ENCODE assay signal across 29 cellular contexts in the genomic region with DNA sequence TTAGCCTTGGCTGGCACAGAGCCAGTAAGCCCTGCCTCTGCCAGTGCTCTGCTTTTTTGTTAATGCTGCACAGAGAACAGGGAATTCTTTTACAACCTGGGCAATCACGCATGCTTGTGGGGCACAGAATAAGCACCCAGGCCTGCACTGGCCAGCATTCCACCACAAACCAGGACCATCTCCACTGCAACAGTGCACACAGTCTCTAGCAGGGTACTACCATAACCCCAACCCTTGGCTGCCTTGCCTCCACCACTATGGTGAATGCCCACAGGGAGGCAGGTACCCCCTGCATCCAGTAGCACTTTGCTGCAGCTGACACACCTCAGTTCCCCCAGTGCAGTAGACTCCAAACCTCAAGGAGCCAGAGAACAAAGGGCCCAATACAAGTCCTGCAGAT. TPM values are rescaled to one million over a fixed set of nuclear protein-coding genes. Genes with fewer than 3 reads are reported as not detected.
DNase-seq lines count a peak whose midpoint lies in the region; ATAC-seq, FAIRE-seq and TF ChIP-seq lines count a peak whose summit lies in the region.
"Had no signal": no experiment of that assay in that cellular context is flagged by ENCODE, and none has a peak within 500 bp of the region (broad histone marks: within the 10 kb centered on the region; RNA-seq: fewer than 3 reads in every experiment).

No MANE protein-coding gene starts in this region.

- no TSS peak for BruUV-seq in K562 (replicated peaks; lab: Mats Ljungman, UMichigan)

- H3K36me3 ChIP-seq in K562 (ENCODE audit: control insufficient read depth, insufficient read depth, low read length) (no peaks in the 10 kb centered on the region), spleen (no peaks in the 10 kb centered on the region)
- H3K36me3 ChIP-seq: BE2C, BLaER1 had no signal

- DNase-seq in RPMI8226: peak; percentile 15
- DNase-seq in K562 (ENCODE audit: extremely low read depth in 1 of 4, low spot score in 3 of 4): no peak
- DNase-seq in spleen: peak; percentile 24
- DNase-seq in GM20000 (ENCODE audit: low spot score): no peak
- DNase-seq: 8988T; ACHN; BE2C; C1 segment of cervical spinal cord; CD4-positive, alpha-beta memory T cell; CD4-positive, CD25-positive, alpha-beta regulatory T cell; CD8-positive, alpha-beta memory T cell; COR-L47; DMS 273 treated with DMSO at 0.1 percent for 48 hours; DMS153; DMS53; DMS79; DND-41; EL; GDM1 had no signal

- ATAC-seq in K562 (no peak), HG03108 (IDR thresholded peaks at IDR 0.05; ENCODE audit: unreplicated experiment) (no peak)
- ATAC-seq: GM12878 had no signal

- H3K4me2 ChIP-seq in K562 (ENCODE audit: insufficient read depth, low read length): no peak overlapping the region
- H3K4me2 ChIP-seq: BLaER1 had no signal

- no peaks in the 10 kb centered on the region for H4K20me1 ChIP-seq in K562 (replicated peaks; ENCODE audit: control insufficient read depth, insufficient read depth, low read length)
- H4K20me1 ChIP-seq: BLaER1 had no signal

- H3K27me3 ChIP-seq in K562 (ENCODE audit: control insufficient read depth in 2 of 2, insufficient read depth in 2 of 2, low read length in 2 of 2) (no peaks in the 10 kb centered on the region), spleen (replicated peaks in 1 of 7) (no peaks in the 10 kb centered on the region)
- H3K27me3 ChIP-seq: BE2C had no signal

- TF ChIP-seq POLR2A in K562 (conservative IDR thresholded peaks at IDR 0.05) (no peak), spleen (IDR thresholded peaks at IDR 0.05) (no peak)

- H3K4me1 ChIP-seq in K562 (replicated peaks in 1 of 2; ENCODE audit: control insufficient read depth in 2 of 2, insufficient read depth in 2 of 2, low read length in 2 of 2) (no peaks in the 10 kb centered on the region), spleen (no peaks in the 10 kb centered on the region)
- H3K4me1 ChIP-seq: BE2C, BLaER1 had no signal

- TF ChIP-seq CTCF in K562 (IDR thresholded peaks at IDR 0.05 in 2 of 3, conservative IDR thresholded peaks at IDR 0.05 in 1 of 3; ENCODE audit: insufficient read depth in 2 of 3, low read depth in 1 of 3, low read length in 3 of 3): no peak
- TF ChIP-seq CTCF in spleen (IDR thresholded peaks at IDR 0.05 in 8 of 11, conservative IDR thresholded peaks at IDR 0.05 in 3 of 11): no peak
- no peak for TF ChIP-seq CTCF in GM20000 (IDR thresholded peaks at IDR 0.05; ENCODE audit: extremely low read depth, missing control alignments)

- no peak overlapping the region for H3K9ac ChIP-seq in K562 (ENCODE audit: insufficient read depth in 1 of 2, low read depth in 2 of 2, low read length in 2 of 2)
- H3K9ac ChIP-seq: BLaER1 had no signal

- no peaks in the 10 kb centered on the region for H3K9me3 ChIP-seq in K562 (replicated peaks; ENCODE audit: control insufficient read depth, insufficient read depth, low read depth, low read length)
- peaks cover 0 to 47% (median 20%) of the 10 kb centered on the region in 8 donors for H3K9me3 ChIP-seq in spleen
- H3K9me3 ChIP-seq: BE2C had no signal

- in situ Hi-C loops in K562 (cut with MboI): no loop called here

- intact Hi-C loops in K562 (cut with micrococcal nuclease) (no loop called here), spleen (cut with DNase I; ENCODE audit: low total_unique reads) (no loop called here)

- WGBS in K562 (ENCODE audit: insufficient coverage, low coverage, missing lambda C conversion rate): no CpG with 5 or more reads among the region's 1 CpG
- WGBS in spleen, 5 donors: 86 to 100% (median 97%) methylated on average over 1 of the region's 1 CpG

- POLR2A ChIA-PET in K562 (lab: Yijun Ruan, JAX): no interaction called here

- no peaks in the 10 kb centered on the region for H3K9me1 ChIP-seq in K562 (ENCODE audit: control insufficient read depth, insufficient read depth, low read length)

- CTCF ChIA-PET in K562 (lab: Yijun Ruan, JAX; ENCODE audit: low intra/inter-chr PET ratio): no interaction called here

- FAIRE-seq in K562 (lab: Jason Lieb, UNC): no peak
- FAIRE-seq: A204.1, GM12878, GM12892, GM18507 had no signal

- H3K27ac ChIP-seq in K562 (ENCODE audit: extremely low read depth, low read depth, low read length) (no peak overlapping the region), spleen (no peak overlapping the region)
- H3K27ac ChIP-seq: BLaER1 had no signal

- H3K79me2 ChIP-seq in K562 (ENCODE audit: control insufficient read depth, insufficient read depth, low read length): no peaks in the 10 kb centered on the region

- TF ChIP-seq EP300 in K562 (IDR thresholded peaks at IDR 0.05; ENCODE audit: low read length): no peak

- no peak overlapping the region for H3K4me3 ChIP-seq in K562
- H3K4me3 ChIP-seq in spleen: no peak overlapping the region
- H3K4me3 ChIP-seq: BLaER1, GM12878 had no signal

- no peak for TF ChIP-seq RAD21 in K562 (CRISPR knock-in tag; conservative IDR thresholded peaks at IDR 0.05 in 1 of 2, IDR thresholded peaks at IDR 0.05 in 1 of 2)

- H2AFZ ChIP-seq in K562 (ENCODE audit: low read depth, low read length): no peak overlapping the region

TF ChIP-seq in K562, 482 proteins besides CTCF, POLR2A, EP300 and RAD21:
- no peak for TF ChIP-seq SIX5 (IDR thresholded peaks at IDR 0.05; ENCODE audit: borderline replicate concordance in 1 of 2, insufficient read depth in 1 of 2, low read depth in 1 of 2, low read length in 2 of 2)
- TF ChIP-seq NFIC (IDR thresholded peaks at IDR 0.05): 0 out of 2 replicates have a peak, but pooled peaks have one; percentile 27

RNA-seq across cellular contexts. Expression of gene FAAH2, which starts 19.2 kb away (rescaled TPM):
- total RNA-seq in K562 (2011; cell fraction: chromatin; rRNA removed; ENCODE audit: low replicate concordance): 0.58 and 0.76 TPM in 2 replicates
- 0.33 and 0.66 TPM in 2 replicates for total RNA-seq in K562 (2011; cell fraction: nucleolus; rRNA removed)
- total RNA-seq in K562 (2011; cell fraction: nucleoplasm; rRNA removed): 1.0 and 3.1 TPM in 2 replicates
- total RNA-seq in K562 (2014; rRNA removed) (0.20 and 0.41 TPM in 2 replicates), K562 (2014; rRNA removed; fragmentation: Illumina TruSeq; extraction: Trizol) (0.47 and 0.80 TPM in 2 replicates), K562 (2015; rRNA removed; fragmentation: Illumina TruSeq; extraction: Trizol) (0.19 and 0.65 TPM in 2 replicates), K562 (2021) (0.38 and 0.47 TPM in 2 replicates), spleen (1 to 10 TPM; 1.8 to 5.8 (median 3.3) TPM)
- polyA plus RNA-seq in K562 (2011; rRNA removed) (0.19 and 0.20 TPM in 2 replicates), K562 (2014; fragmentation: Illumina TruSeq; extraction: Trizol) (0.28 and 0.33 TPM in 2 replicates), K562 (2014; fragmentation: Nextera tagmentation; extraction: Ambion mirVana) (1 to 10 TPM in 1 of 2 experiments, under 1 TPM in 1; 0.90 to 1.1 TPM), K562 (2014; rRNA removed) (0.07 and 0.26 TPM in 2 replicates), spleen (1 to 10 TPM; 1.2 to 3.8 (median 2.2) TPM)
- polyA plus RNA-seq in K562 (2011; cell fraction: cytosol; rRNA removed): 0.21 and 0.32 TPM in 2 replicates
- 0.21 and 0.51 TPM in 2 replicates for polyA plus RNA-seq in K562 (2011; cell fraction: nucleus; rRNA removed)
- polyA plus RNA-seq in K562 (2012): 0.42 and 0.90 TPM in 2 replicates
- 0.18 and 0.60 TPM in 2 replicates for polyA minus RNA-seq in K562 (2011; rRNA and poly(A)+ RNA removed)
- 0.38 TPM in 1 of 2 replicates, not detected in the other for polyA minus RNA-seq in K562 (2011; cell fraction: cytosol; rRNA and poly(A)+ RNA removed)
- polyA minus RNA-seq in K562 (2011; cell fraction: nucleus; rRNA and poly(A)+ RNA removed): 0.27 and 0.56 TPM in 2 replicates
- total RNA-seq: Daoy, G401 had no signal
- polyA plus RNA-seq: AG04450, CD14-positive monocyte had no signal

Comparison
In these comparisons a context has a peak if more than half of its experiments do, and no peak if none do; other contexts are left out.
1. DNase-seq: peak in RPMI8226 (single experiment) and spleen (single experiment); none in K562 (0 of 4) and GM20000 (single experiment).